Comparison of ENCODE assay signal across 19 cellular contexts in the genomic region with DNA sequence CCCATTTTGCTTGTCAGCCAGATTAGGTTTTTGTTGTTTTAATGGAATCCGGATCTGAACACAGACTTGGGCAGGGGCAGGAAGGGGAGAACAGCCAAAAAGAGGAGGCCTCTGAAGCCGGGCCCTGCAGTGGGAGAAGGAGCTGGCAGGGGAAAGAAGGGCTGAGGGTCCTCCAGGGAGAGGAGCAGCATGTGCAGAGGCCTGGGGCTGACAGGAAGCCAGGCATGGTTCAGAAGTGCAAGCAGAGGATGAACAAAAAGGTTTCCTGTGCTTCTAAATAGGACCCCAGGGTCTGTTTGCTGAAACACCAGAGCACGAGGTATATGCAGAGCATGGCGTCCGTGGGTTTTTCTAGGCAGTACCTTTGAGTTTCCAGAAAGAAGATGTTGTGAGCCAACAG. TPM values are rescaled to one million over a fixed set of nuclear protein-coding genes. Genes with fewer than 3 reads are reported as not detected.
DNase-seq lines count a peak whose midpoint lies in the region; ATAC-seq and TF ChIP-seq lines count a peak whose summit lies in the region.
"Had no signal": no experiment of that assay in that cellular context is flagged by ENCODE, and none has a peak within 500 bp of the region (broad histone marks: within the 10 kb centered on the region; RNA-seq: fewer than 3 reads in every experiment).

No MANE protein-coding gene starts in this region.

- ATAC-seq in activated naive CD8-positive, alpha-beta T cell treated with anti-CD3 and anti-CD28 coated beads, Interleukin-2, amount 10 ng/mL, durations not matched to agents 7 days and 5 days (ENCODE audit: low read depth): peak; percentile 67
- ATAC-seq in activated naive CD8-positive, alpha-beta T cell treated with anti-CD3 and anti-CD28 coated beads, Interleukin-2, amount 50 U/mL, for 24 hours: no peak
- ATAC-seq in CD8-positive, alpha-beta T cell: no peak
- no peak for ATAC-seq in T-helper 17 cell
- no peak for ATAC-seq in HG02970 (IDR thresholded peaks at IDR 0.05; ENCODE audit: low FRiP score, unreplicated experiment)

- no peaks in the 10 kb centered on the region for H3K36me3 ChIP-seq in CD8-positive, alpha-beta T cell (ENCODE audit: insufficient read depth, low read length)
- H3K36me3 ChIP-seq: HAP-1, SJSA1 had no signal

- H3K4me3 Mint-ChIP-seq in activated naive CD8-positive, alpha-beta T cell treated with anti-CD3 and anti-CD28 coated beads, Interleukin-2, amount 10 ng/mL, durations not matched to agents 7 days and 5 days: no peak overlapping the region
- H3K4me3 Mint-ChIP-seq in activated naive CD8-positive, alpha-beta T cell treated with anti-CD3 and anti-CD28 coated beads, Interleukin-2, amount 50 U/mL, for 24 hours: no peak overlapping the region
- peak overlapping the region; percentile 0 for H3K4me3 Mint-ChIP-seq in CD8-positive, alpha-beta T cell
- H3K4me3 Mint-ChIP-seq in T-helper 17 cell: no peak overlapping the region
- H3K4me3 Mint-ChIP-seq in nephron: no peak overlapping the region

- H3K4me3 ChIP-seq in CD8-positive, alpha-beta T cell (ENCODE audit: low read depth, low read length): no peak overlapping the region
- H3K4me3 ChIP-seq: A549, GM23248, HAP-1, SJSA1 had no signal

- peaks cover 15% of the 10 kb centered on the region for H3K4me1 ChIP-seq in CD8-positive, alpha-beta T cell (ENCODE audit: insufficient read depth, low read length)
- H3K4me1 ChIP-seq: A549, HAP-1, SJSA1 had no signal

- POLR2A ChIA-PET in activated naive CD8-positive, alpha-beta T cell treated with anti-CD3 and anti-CD28 coated beads, Interleukin-2, amount 10 ng/mL, durations not matched to agents 7 days and 5 days (lab: Charles Lee): no interaction called here
- POLR2A ChIA-PET in CD8-positive, alpha-beta T cell (lab: Charles Lee): no interaction called here

- H3K36me3 Mint-ChIP-seq in activated naive CD8-positive, alpha-beta T cell treated with anti-CD3 and anti-CD28 coated beads, Interleukin-2, amount 10 ng/mL, durations not matched to agents 7 days and 5 days: no peaks in the 10 kb centered on the region
- no peaks in the 10 kb centered on the region for H3K36me3 Mint-ChIP-seq in activated naive CD8-positive, alpha-beta T cell treated with anti-CD3 and anti-CD28 coated beads, Interleukin-2, amount 50 U/mL, for 24 hours (ENCODE audit: low read depth)
- H3K36me3 Mint-ChIP-seq in CD8-positive, alpha-beta T cell: no peaks in the 10 kb centered on the region
- no peaks in the 10 kb centered on the region for H3K36me3 Mint-ChIP-seq in T-helper 17 cell (ENCODE audit: low read depth)
- H3K36me3 Mint-ChIP-seq in nephron (ENCODE audit: low read depth): no peaks in the 10 kb centered on the region

- no peaks in the 10 kb centered on the region for H3K27me3 ChIP-seq in CD8-positive, alpha-beta T cell (ENCODE audit: insufficient read depth, low read length)
- H3K27me3 ChIP-seq: SJSA1 had no signal

- DNase-seq in activated naive CD8-positive, alpha-beta T cell treated with anti-CD3 and anti-CD28 coated beads, Interleukin-2, amount 10 ng/mL, durations not matched to agents 7 days and 5 days: no peak
- no peak for DNase-seq in activated naive CD8-positive, alpha-beta T cell treated with anti-CD3 and anti-CD28 coated beads, Interleukin-2, amount 50 U/mL, for 24 hours
- no peak for DNase-seq in CD8-positive, alpha-beta T cell
- DNase-seq in T-helper 17 cell: no peak
- no peak for DNase-seq in cortex of kidney (lab: John Stamatoyannopoulos, UW)
- no peak for DNase-seq in GM20000 (ENCODE audit: low spot score)
- DNase-seq: AML-193; KG1; MM.1S; NCI-H1694; NCI-H2029 treated with DMSO at 0.1 percent for 48 hours; NK-92 treated with Interleukin-12 subunit alpha and Interleukin-12 subunit beta, amount 100 ng/mL, for 24 hours had no signal

- no peak for TF ChIP-seq CTCF in CD8-positive, alpha-beta T cell (IDR thresholded peaks at IDR 0.05)
- TF ChIP-seq CTCF in nephron (IDR thresholded peaks at IDR 0.05; ENCODE audit: unreplicated experiment in 3 of 3) (no peak), GM20000 (IDR thresholded peaks at IDR 0.05; ENCODE audit: extremely low read depth, missing control alignments) (no peak)

- CTCF ChIA-PET in CD8-positive, alpha-beta T cell (lab: Charles Lee): interaction anchor here (3.2 to 5.9 kb wide), 2 partner anchors 68 to 193 kb away, joined by 12 to 21 read pairs; no protein-coding TSS in a partner anchor

- peaks cover 2% of the 10 kb centered on the region for H3K9me3 Mint-ChIP-seq in activated naive CD8-positive, alpha-beta T cell treated with anti-CD3 and anti-CD28 coated beads, Interleukin-2, amount 10 ng/mL, durations not matched to agents 7 days and 5 days
- no peaks in the 10 kb centered on the region for H3K9me3 Mint-ChIP-seq in activated naive CD8-positive, alpha-beta T cell treated with anti-CD3 and anti-CD28 coated beads, Interleukin-2, amount 50 U/mL, for 24 hours
- H3K9me3 Mint-ChIP-seq in CD8-positive, alpha-beta T cell: no peaks in the 10 kb centered on the region
- H3K9me3 Mint-ChIP-seq in nephron: peaks cover 7% of the 10 kb centered on the region

- intact Hi-C loops in CD8-positive, alpha-beta T cell (cut with DNase I, micrococcal nuclease): no loop called here

- no peak overlapping the region for H3K27ac ChIP-seq in CD8-positive, alpha-beta T cell (ENCODE audit: low read depth, low read length)
- H3K27ac ChIP-seq: A549, C4-2B, GM23248, SJSA1 had no signal

- no peaks in the 10 kb centered on the region for H3K9me3 ChIP-seq in CD8-positive, alpha-beta T cell (ENCODE audit: low read length)
- H3K9me3 ChIP-seq in T-helper 17 cell (ENCODE audit: control insufficient read depth, low read length, poor library complexity, severe bottlenecking): no peaks in the 10 kb centered on the region
- H3K9me3 ChIP-seq: A549, HAP-1, SJSA1 had no signal

- peak overlapping the region; percentile 57 for H3K27ac Mint-ChIP-seq in activated naive CD8-positive, alpha-beta T cell treated with anti-CD3 and anti-CD28 coated beads, Interleukin-2, amount 10 ng/mL, durations not matched to agents 7 days and 5 days
- no peak overlapping the region for H3K27ac Mint-ChIP-seq in activated naive CD8-positive, alpha-beta T cell treated with anti-CD3 and anti-CD28 coated beads, Interleukin-2, amount 50 U/mL, for 24 hours
- peak overlapping the region; percentile 83 for H3K27ac Mint-ChIP-seq in CD8-positive, alpha-beta T cell
- H3K27ac Mint-ChIP-seq in T-helper 17 cell: peak overlapping the region; percentile 9
- H3K27ac Mint-ChIP-seq in nephron: peak overlapping the region in 2 of 3 experiments; percentile 36 to 66

- no peaks in the 10 kb centered on the region for H3K27me3 Mint-ChIP-seq in activated naive CD8-positive, alpha-beta T cell treated with anti-CD3 and anti-CD28 coated beads, Interleukin-2, amount 10 ng/mL, durations not matched to agents 7 days and 5 days
- no peaks in the 10 kb centered on the region for H3K27me3 Mint-ChIP-seq in activated naive CD8-positive, alpha-beta T cell treated with anti-CD3 and anti-CD28 coated beads, Interleukin-2, amount 50 U/mL, for 24 hours
- peaks cover 2% of the 10 kb centered on the region for H3K27me3 Mint-ChIP-seq in CD8-positive, alpha-beta T cell (ENCODE audit: low read depth)
- peaks cover 13% of the 10 kb centered on the region for H3K27me3 Mint-ChIP-seq in T-helper 17 cell
- H3K27me3 Mint-ChIP-seq in nephron (ENCODE audit: low read depth): peaks cover 29% of the 10 kb centered on the region

- H3K4me1 Mint-ChIP-seq in activated naive CD8-positive, alpha-beta T cell treated with anti-CD3 and anti-CD28 coated beads, Interleukin-2, amount 10 ng/mL, durations not matched to agents 7 days and 5 days: peaks cover 17% of the 10 kb centered on the region
- peaks cover 18% of the 10 kb centered on the region for H3K4me1 Mint-ChIP-seq in activated naive CD8-positive, alpha-beta T cell treated with anti-CD3 and anti-CD28 coated beads, Interleukin-2, amount 50 U/mL, for 24 hours
- H3K4me1 Mint-ChIP-seq in CD8-positive, alpha-beta T cell (ENCODE audit: low read depth): peaks cover 36% of the 10 kb centered on the region
- peaks cover 11% of the 10 kb centered on the region for H3K4me1 Mint-ChIP-seq in T-helper 17 cell
- peaks cover 41% of the 10 kb centered on the region for H3K4me1 Mint-ChIP-seq in nephron

RNA-seq across cellular contexts. Expression of gene POMGNT2, which starts 49.1 kb away (rescaled TPM):
- total RNA-seq in activated naive CD8-positive, alpha-beta T cell treated with anti-CD3 and anti-CD28 coated beads, Interleukin-2, amount 10 ng/mL, durations not matched to agents 7 days and 5 days: 1 to 10 TPM; 7.6 to 8.8 TPM
- total RNA-seq in CD8-positive, alpha-beta T cell: 10 to 100 TPM in 1 of 2 experiments, 1 to 10 TPM in 1; 9.8 to 11.0 TPM
- 1 to 10 TPM; 3.2 to 5.9 TPM for total RNA-seq in T-helper 17 cell
